18 cellular contexts compared by ENCODE assay signal in the genomic region with DNA sequence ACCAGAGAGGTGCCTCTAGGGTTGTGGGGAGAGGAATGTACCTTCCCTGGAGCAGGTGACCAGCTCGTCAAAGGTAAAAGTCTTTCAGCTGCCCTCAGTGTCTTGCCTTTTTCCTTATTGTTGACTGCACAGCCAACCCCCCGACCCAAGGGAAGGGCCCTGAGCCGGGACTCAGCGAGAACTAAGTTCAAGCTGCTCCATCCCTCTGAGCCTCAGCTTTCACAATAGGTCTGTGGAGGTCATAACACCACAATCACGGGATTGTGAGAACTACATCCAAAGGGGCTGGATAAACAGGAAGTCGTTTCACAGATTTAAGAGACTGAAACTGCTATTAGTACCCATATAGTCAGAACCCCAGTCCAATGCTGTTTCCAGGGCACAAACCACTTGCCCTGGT. TPM values are rescaled to one million over a fixed set of nuclear protein-coding genes. Genes with fewer than 3 reads are reported as not detected.
DNase-seq lines count a peak whose midpoint lies in the region; TF ChIP-seq lines count a peak whose summit lies in the region.
"Had no signal": no experiment of that assay in that cellular context is flagged by ENCODE, and none has a peak within 500 bp of the region (broad histone marks: within the 10 kb centered on the region; RNA-seq: fewer than 3 reads in every experiment).

No MANE protein-coding gene starts in this region.

- DNase-seq in AG10803 (ENCODE audit: low read depth) (peak; percentile 23), NOMO-1 treated with DMSO at 0.1 percent for 48 hours (lab: John Stamatoyannopoulos, UW; ENCODE audit: unreplicated experiment) (peak; percentile 55), fibroblast of pulmonary artery (ENCODE audit: low read depth) (peak; percentile 37), ovary (peak in 3 of 5 donors; percentile 51 to 57 (median 51)), cerebellar cortex (ENCODE audit: low spot score) (no peak), SW480 (ENCODE audit: low spot score) (no peak), iPS-NIHi7 (ENCODE audit: extremely low spot score) (no peak)
- no peak for DNase-seq in effector memory CD4-positive, alpha-beta T cell
- DNase-seq: activated CD8-positive, alpha-beta memory T cell treated with anti-CD3 and anti-CD28 coated beads, Interleukin-2, amount 10 ng/mL, durations not matched to agents 7 days and 5 days; activated naive CD4-positive, alpha-beta T cell; GF-D8; Karpas-422; left lung; NCI-H1930; sigmoid colon had no signal

- TF ChIP-seq EP300 in ovary (IDR thresholded peaks at IDR 0.05), result no peak

- peak overlapping the region in 1 of 2 donors; percentile 29 for H3K27ac ChIP-seq in ovary
- no peak overlapping the region for H3K27ac ChIP-seq in effector memory CD4-positive, alpha-beta T cell (ENCODE audit: insufficient read depth, low read length, poor library complexity, severe bottlenecking)
- H3K27ac ChIP-seq: left lung had no signal

- H3K4me3 ChIP-seq in AG10803 (ENCODE audit: low read length) (no peak overlapping the region), fibroblast of pulmonary artery (replicated peaks; ENCODE audit: low read depth, low read length) (no peak overlapping the region), ovary (no peak overlapping the region)
- no peak overlapping the region for H3K4me3 ChIP-seq in effector memory CD4-positive, alpha-beta T cell (ENCODE audit: insufficient read depth, low read depth, low read length, poor library complexity, severe bottlenecking)
- H3K4me3 ChIP-seq: left lung, sigmoid colon, tibial nerve had no signal

- WGBS in ovary, 3 donors, result 31 to 39% (median 35%) methylated on average over 6 of the region's 6 CpGs

- intact Hi-C loops in ovary (cut with DNase I), result no loop called here

- H3K36me3 ChIP-seq in ovary, result no peaks in the 10 kb centered on the region
- H3K36me3 ChIP-seq in effector memory CD4-positive, alpha-beta T cell (ENCODE audit: control insufficient read depth, insufficient read depth, low read length), result no peaks in the 10 kb centered on the region
- H3K36me3 ChIP-seq: left lung, sigmoid colon, tibial nerve had no signal

- H3K4me1 ChIP-seq in ovary (ENCODE audit: insufficient read depth), result peaks cover 11% of the 10 kb centered on the region
- H3K4me1 ChIP-seq in effector memory CD4-positive, alpha-beta T cell (ENCODE audit: control insufficient read depth, insufficient read depth, low read length, poor library complexity, severe bottlenecking), result peaks cover 11% of the 10 kb centered on the region
- H3K4me1 ChIP-seq: sigmoid colon had no signal

- no peaks in the 10 kb centered on the region for H3K27me3 ChIP-seq in ovary
- H3K27me3 ChIP-seq in effector memory CD4-positive, alpha-beta T cell (replicated peaks; ENCODE audit: control insufficient read depth, insufficient read depth, low read length, poor library complexity, severe bottlenecking), result no peaks in the 10 kb centered on the region
- H3K27me3 ChIP-seq: left lung, sigmoid colon, tibial nerve had no signal

- no peak for TF ChIP-seq CTCF in AG10803 (conservative IDR thresholded peaks at IDR 0.05; ENCODE audit: low read length)
- TF ChIP-seq CTCF in fibroblast of pulmonary artery (IDR thresholded peaks at IDR 0.05; ENCODE audit: low read length, missing control alignments), result no peak
- TF ChIP-seq CTCF in ovary (IDR thresholded peaks at IDR 0.05), result no peak

- no peaks in the 10 kb centered on the region for H3K9me3 ChIP-seq in ovary
- H3K9me3 ChIP-seq in effector memory CD4-positive, alpha-beta T cell (ENCODE audit: control insufficient read depth, low read length), result no peaks in the 10 kb centered on the region
- H3K9me3 ChIP-seq: left lung, sigmoid colon, tibial nerve had no signal

- no peak for TF ChIP-seq POLR2A in ovary (IDR thresholded peaks at IDR 0.05)

RNA-seq across cellular contexts. Expression of gene KRT36, which starts 2.6 kb away (rescaled TPM):
- not detected for total RNA-seq in ovary
- polyA plus RNA-seq in ovary, result under 1 TPM in 1 of 2 donors, not detected in 1; 0.50 TPM
- total RNA-seq: activated CD8-positive, alpha-beta memory T cell treated with anti-CD3 and anti-CD28 coated beads, Interleukin-2, amount 10 ng/mL, durations not matched to agents 7 days and 5 days; left lung; naive thymus-derived CD8-positive, alpha-beta T cell; WTC11 had no signal
- polyA plus RNA-seq: naive thymus-derived CD8-positive, alpha-beta T cell had no signal

RNA-seq across cellular contexts. Expression of gene KRT35, which starts 11.4 kb away (rescaled TPM):
- not detected for total RNA-seq in ovary
- not detected for polyA plus RNA-seq in ovary
- total RNA-seq: activated CD8-positive, alpha-beta memory T cell treated with anti-CD3 and anti-CD28 coated beads, Interleukin-2, amount 10 ng/mL, durations not matched to agents 7 days and 5 days; left lung; naive thymus-derived CD8-positive, alpha-beta T cell; sigmoid colon; tibial nerve; WTC11 had no signal
- polyA plus RNA-seq: naive thymus-derived CD8-positive, alpha-beta T cell; sigmoid colon had no signal

RNA-seq across cellular contexts. Expression of gene KRT13, which starts 13.1 kb away (rescaled TPM):
- total RNA-seq in ovary, result 1 to 10 TPM in 3 of 7 donors, under 1 TPM in 2, not detected in 2; 0.32 to 3.7 (median 3.2) TPM
- polyA plus RNA-seq in ovary, result 1 to 10 TPM in 1 of 2 donors, under 1 TPM in 1; 0.16 to 1.1 TPM
- total RNA-seq: activated CD8-positive, alpha-beta memory T cell treated with anti-CD3 and anti-CD28 coated beads, Interleukin-2, amount 10 ng/mL, durations not matched to agents 7 days and 5 days; naive thymus-derived CD8-positive, alpha-beta T cell; WTC11 had no signal
- polyA plus RNA-seq: naive thymus-derived CD8-positive, alpha-beta T cell had no signal

RNA-seq across cellular contexts. Expression of gene KRT32, which starts 25.2 kb away (rescaled TPM):
- under 1 TPM in 2 of 7 donors, not detected in 5; 0.18 to 0.20 TPM for total RNA-seq in ovary
- polyA plus RNA-seq in ovary, result under 1 TPM in 1 of 2 donors, not detected in 1; 0.33 TPM
- total RNA-seq: activated CD8-positive, alpha-beta memory T cell treated with anti-CD3 and anti-CD28 coated beads, Interleukin-2, amount 10 ng/mL, durations not matched to agents 7 days and 5 days; left lung; naive thymus-derived CD8-positive, alpha-beta T cell; sigmoid colon; WTC11 had no signal
- polyA plus RNA-seq: naive thymus-derived CD8-positive, alpha-beta T cell; sigmoid colon had no signal

RNA-seq across cellular contexts. Expression of gene KRT15, which starts 26.3 kb away (rescaled TPM):
- total RNA-seq in ovary, result 1 to 10 TPM in 1 of 7 donors, under 1 TPM in 5, not detected in 1; 0.17 to 9.4 (median 0.46) TPM
- polyA plus RNA-seq in ovary, result under 1 TPM; 0.11 to 0.22 TPM
- total RNA-seq: activated CD8-positive, alpha-beta memory T cell treated with anti-CD3 and anti-CD28 coated beads, Interleukin-2, amount 10 ng/mL, durations not matched to agents 7 days and 5 days; naive thymus-derived CD8-positive, alpha-beta T cell; sigmoid colon had no signal
- polyA plus RNA-seq: naive thymus-derived CD8-positive, alpha-beta T cell had no signal

Comparison
In these comparisons a context has a peak if more than half of its experiments do, and no peak if none do; other contexts are left out.
1. DNase-seq: peak in AG10803 (single experiment), NOMO-1 treated with DMSO at 0.1 percent for 48 hours (single experiment), fibroblast of pulmonary artery (single experiment) and ovary (3 of 5); none in cerebellar cortex (single experiment), SW480 (single experiment), effector memory CD4-positive, alpha-beta T cell (0 of 3) and iPS-NIHi7 (single experiment).